In genomic region chr4:110704748-110705439, GRCh38 we compare ENCODE assay signal across 10 cellular contexts.
DNase-seq lines count a peak whose midpoint lies in the region; ATAC-seq lines count a peak whose summit lies in the region.
"Had no signal": no experiment of that assay in that cellular context is flagged by ENCODE, and none has a peak within 500 bp of the region (broad histone marks: within the 10 kb centered on the region; RNA-seq: fewer than 3 reads in every experiment).

No MANE protein-coding gene starts in this region.

- peak; percentile 84 for ATAC-seq in GM18870 (IDR thresholded peaks at IDR 0.05; ENCODE audit: unreplicated experiment)
- peak; percentile 66 for ATAC-seq in HG02763 (IDR thresholded peaks at IDR 0.05; ENCODE audit: unreplicated experiment)
- no peak for ATAC-seq in HG03025 (IDR thresholded peaks at IDR 0.05; ENCODE audit: low FRiP score, unreplicated experiment)
- ATAC-seq: PC-3 had no signal

- peak; percentile 22 to 54 for DNase-seq in Kasumi-1 (lab: John Stamatoyannopoulos, UW)
- peak; percentile 5 for DNase-seq in pons (ENCODE audit: low spot score)
- DNase-seq in T-helper 2 cell = no peak
- no peak for DNase-seq in NCI-H187 (lab: John Stamatoyannopoulos, UW)
- DNase-seq in DMS53 (lab: John Stamatoyannopoulos, UW) = no peak
- DNase-seq: NCI-H146, PC-3 had no signal

Comparison
In these comparisons a context has a peak if more than half of its experiments do, and no peak if none do; other contexts are left out.
1. DNase-seq: peak in Kasumi-1 (2 of 2) and pons (single experiment); none in T-helper 2 cell (0 of 5), NCI-H187 (0 of 2) and DMS53 (single experiment).